ENCODE assay signal across 8 cellular contexts in genomic region chr17:57243171-57243622, GRCh38. TPM values are rescaled to one million over a fixed set of nuclear protein-coding genes. Genes with fewer than 3 reads are reported as not detected.
DNase-seq lines count a peak whose midpoint lies in the region; ATAC-seq and TF ChIP-seq lines count a peak whose summit lies in the region.

No MANE protein-coding gene starts in this region.

- H4K12ac ChIP-seq in trophoblast cell (ENCODE audit: low read depth, low read length) = no peak overlapping the region

- H3K4ac ChIP-seq in trophoblast cell (ENCODE audit: low read depth, low read length) = no peak overlapping the region

- H2BK12ac ChIP-seq in trophoblast cell (ENCODE audit: low read length) = peak overlapping the region; percentile 12

- no peak overlapping the region for H3K18ac ChIP-seq in trophoblast cell (ENCODE audit: low read length)

- no peaks in the 10 kb centered on the region for H3K9me3 Mint-ChIP-seq in activated T-helper 17 cell treated with anti-CD3 and anti-CD28 coated beads, Interleukin-2, amount 50 U/mL, for 72 hours

- H3K79me2 ChIP-seq in DND-41 (ENCODE audit: insufficient read depth, low read length) = peaks cover 7% of the 10 kb centered on the region; the same call in 1 of the 2 replicates
- no peaks in the 10 kb centered on the region for H3K79me2 ChIP-seq in trophoblast cell (ENCODE audit: control insufficient read depth, insufficient read depth, low read length, poor library complexity)

- H3K27ac Mint-ChIP-seq in activated T-helper 17 cell treated with anti-CD3 and anti-CD28 coated beads, Interleukin-2, amount 50 U/mL, for 72 hours = peak overlapping the region; percentile 64

- peak overlapping the region; percentile 1 for H2BK120ac ChIP-seq in trophoblast cell (ENCODE audit: insufficient read depth, low read length, poor library complexity)

- H3K23ac ChIP-seq in trophoblast cell (ENCODE audit: low read length) = no peak overlapping the region

- H3K4me2 ChIP-seq in DND-41 (ENCODE audit: insufficient read depth, low read length) = peak overlapping the region; percentile 27
- no peak overlapping the region for H3K4me2 ChIP-seq in trophoblast cell (ENCODE audit: low read length)

- DNase-seq in DND-41 (peak; percentile 82), HT1080 (ENCODE audit: low read depth) (peak; percentile 54), RPMI8226 (peak; percentile 73), foreskin melanocyte (peak; percentile 59), trophoblast cell (peak in 1 of 2 donors; percentile 69), upper lobe of left lung (peak in 1 of 2 donors; percentile 67)

- no peak overlapping the region for H3K4me3 Mint-ChIP-seq in activated T-helper 17 cell treated with anti-CD3 and anti-CD28 coated beads, Interleukin-2, amount 50 U/mL, for 72 hours

- H3K9me3 ChIP-seq in DND-41 (ENCODE audit: insufficient read depth, low read length, severe bottlenecking) (no peaks in the 10 kb centered on the region), trophoblast cell (ENCODE audit: insufficient read depth, low read depth, low read length) (no peaks in the 10 kb centered on the region), upper lobe of left lung (no peaks in the 10 kb centered on the region)

- H3K27ac ChIP-seq in DND-41 (ENCODE audit: low read length) = peak overlapping the region; percentile 63
- H3K27ac ChIP-seq in trophoblast cell (ENCODE audit: low read depth, low read length) = no peak overlapping the region
- H3K27ac ChIP-seq in upper lobe of left lung = no peak overlapping the region

- TF ChIP-seq POLR2A in upper lobe of left lung (IDR thresholded peaks at IDR 0.05) = no peak

- no peaks in the 10 kb centered on the region for H3K36me3 Mint-ChIP-seq in activated T-helper 17 cell treated with anti-CD3 and anti-CD28 coated beads, Interleukin-2, amount 50 U/mL, for 72 hours (ENCODE audit: low read depth)

- H3K4me1 ChIP-seq in DND-41 (ENCODE audit: insufficient read depth, low read length) (peaks cover 24% of the 10 kb centered on the region), trophoblast cell (ENCODE audit: control insufficient read depth in 1 of 2, insufficient read depth in 2 of 2, low read length in 2 of 2) (peaks cover 0 to 2% of the 10 kb centered on the region in 2 experiments), upper lobe of left lung (peaks cover 0 to 7% (median 0%) of the 10 kb centered on the region in 4 donors)

- TF ChIP-seq EP300 in upper lobe of left lung (IDR thresholded peaks at IDR 0.05) = no peak

- peaks cover 1% of the 10 kb centered on the region for H3K79me1 ChIP-seq in trophoblast cell (ENCODE audit: low read length)

- H4K20me1 ChIP-seq in DND-41 (ENCODE audit: insufficient read depth, low read length) = no peaks in the 10 kb centered on the region

- no peak overlapping the region for H4K91ac ChIP-seq in trophoblast cell (ENCODE audit: low read depth, low read length)

- no peak overlapping the region for H2BK5ac ChIP-seq in trophoblast cell (ENCODE audit: low read depth, low read length, poor library complexity)

- peaks cover 3% of the 10 kb centered on the region for H3K27me3 Mint-ChIP-seq in activated T-helper 17 cell treated with anti-CD3 and anti-CD28 coated beads, Interleukin-2, amount 50 U/mL, for 72 hours

- H3K14ac ChIP-seq in trophoblast cell (ENCODE audit: low read length) = peak overlapping the region; percentile 24

- no peak overlapping the region for H3K4me3 ChIP-seq in DND-41 (ENCODE audit: low read depth in 1 of 2, low read length in 2 of 2)
- H3K4me3 ChIP-seq in trophoblast cell (ENCODE audit: low read depth, low read length) = no peak overlapping the region
- H3K4me3 ChIP-seq in upper lobe of left lung = no peak overlapping the region

- H4K8ac ChIP-seq in trophoblast cell (ENCODE audit: low read depth, low read length) = no peak overlapping the region

- peak; percentile 87 for ATAC-seq in DND-41 (ENCODE audit: insufficient read depth, low read depth)
- ATAC-seq in activated T-helper 17 cell treated with anti-CD3 and anti-CD28 coated beads, Interleukin-2, amount 50 U/mL, for 72 hours (replicated peaks) = peak; percentile 79
- ATAC-seq in upper lobe of left lung (ENCODE audit: low FRiP score in 2 of 2) = peak; percentile 86 to 93
- no peak for ATAC-seq in HG03460 (IDR thresholded peaks at IDR 0.05; ENCODE audit: unreplicated experiment)

- H2AFZ ChIP-seq in DND-41 (ENCODE audit: low read depth, low read length) = peak overlapping the region; percentile 42
- no peak overlapping the region for H2AFZ ChIP-seq in trophoblast cell (ENCODE audit: insufficient read depth, low read length, poor library complexity)

- peak overlapping the region; percentile 2 for H2AK5ac ChIP-seq in trophoblast cell (ENCODE audit: low read length)

- TF ChIP-seq CTCF in DND-41 (IDR thresholded peaks at IDR 0.05; ENCODE audit: borderline replicate concordance, extremely low read depth, low read length, poor library complexity, severe bottlenecking) (peak; percentile 100), upper lobe of left lung (IDR thresholded peaks at IDR 0.05) (peak; percentile 94 to 97 (median 96))

- no CpG with 5 or more reads among the region's 13 CpGs for WGBS in trophoblast cell (ENCODE audit: extremely low coverage, insufficient coverage, insufficient read length)
- 18 to 24% methylated on average over 13 of the region's 13 CpGs for WGBS in upper lobe of left lung, 2 donors

- no peaks in the 10 kb centered on the region for H3K4me1 Mint-ChIP-seq in activated T-helper 17 cell treated with anti-CD3 and anti-CD28 coated beads, Interleukin-2, amount 50 U/mL, for 72 hours

- H3K27me3 ChIP-seq in DND-41 (ENCODE audit: insufficient read depth, low read length, poor library complexity) (no peaks in the 10 kb centered on the region), trophoblast cell (ENCODE audit: insufficient read depth, low read length) (no peaks in the 10 kb centered on the region), upper lobe of left lung (no peaks in the 10 kb centered on the region)

- H3K9ac ChIP-seq in DND-41 (ENCODE audit: low read depth, low read length) (0 out of 2 replicates have a peak overlapping the region, but pooled peaks have one; percentile 10), trophoblast cell (ENCODE audit: low read length) (no peak overlapping the region)

- H3K36me3 ChIP-seq in DND-41 (ENCODE audit: insufficient read depth, low read length) (no peaks in the 10 kb centered on the region), trophoblast cell (ENCODE audit: control insufficient read depth in 1 of 2, insufficient read depth in 2 of 2, low read length in 2 of 2) (no peaks in the 10 kb centered on the region), upper lobe of left lung (no peaks in the 10 kb centered on the region)

RNA-seq across cellular contexts. Expression of gene MSI2, which starts 13.1 kb away (rescaled TPM):
- 26.9 and 33.0 TPM in 2 replicates for total RNA-seq in HT1080 (2014; rRNA removed; shearing (Covaris generic))
- polyA plus RNA-seq in HT1080 (2015; cell fraction: cytosol; rRNA removed) = 22.4 and 24.5 TPM in 2 replicates
- 34.1 and 34.9 TPM in 2 replicates for polyA plus RNA-seq in HT1080 (2015; cell fraction: nucleus; rRNA removed)
- total RNA-seq in activated T-helper 17 cell treated with anti-CD3 and anti-CD28 coated beads, Interleukin-2, amount 50 U/mL, for 72 hours = 100 to 1,000 TPM in 1 of 2 donors, 10 to 100 TPM in 1; 96.3 to 128 TPM
- 41.6 and 44.9 TPM in 2 replicates for polyA plus RNA-seq in trophoblast cell (2013)
- total RNA-seq in upper lobe of left lung = 10 to 100 TPM; 20.1 to 44.0 (median 32.2) TPM
